Comparison of ENCODE assay signal across 10 cellular contexts in the genomic region with DNA sequence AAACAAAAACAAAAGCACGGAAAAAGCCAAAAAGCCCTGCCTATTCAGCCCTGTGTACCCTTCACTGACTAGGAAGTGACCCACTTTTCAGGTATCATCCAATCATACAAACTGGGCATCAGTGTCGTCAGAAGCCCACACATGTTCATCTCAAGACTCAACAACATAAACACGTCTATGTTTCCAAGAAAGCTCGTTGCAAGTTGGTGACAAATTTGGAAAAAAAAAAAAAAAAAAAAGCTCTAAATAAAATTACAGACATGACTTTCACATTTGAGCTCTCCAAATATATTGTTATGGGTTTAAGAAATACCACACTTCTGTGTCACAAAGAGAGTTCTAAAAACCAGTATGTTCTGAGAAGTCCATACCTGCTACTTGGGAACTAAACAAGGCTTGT.
A peak's percentile ranks its signal among the peaks of the same experiment; 100 is the strongest.
DNase-seq lines count a peak whose midpoint lies in the region; ATAC-seq and FAIRE-seq lines count a peak whose summit lies in the region.
"Had no signal": no experiment of that assay in that cellular context is flagged by ENCODE, and none has a peak within 500 bp of the region (broad histone marks: within the 10 kb centered on the region; RNA-seq: fewer than 3 reads in every experiment).

No MANE protein-coding gene starts in this region.

- H3K4me1 ChIP-seq in small intestine (ENCODE audit: control insufficient read depth in 2 of 2, insufficient read depth in 1 of 2, low read depth in 1 of 2, low read length in 1 of 2), result peaks cover 0 to 5% of the 10 kb centered on the region in 2 donors

- peak overlapping the region; percentile 91 for H3K27ac Mint-ChIP-seq in activated CD4-positive, alpha-beta T cell treated with anti-CD3 and anti-CD28 coated beads for 36 hours

- WGBS in small intestine, 3 donors, result 17 to 43% (median 35%) methylated on average over 4 of the region's 4 CpGs

- CTCF ChIA-PET in activated CD4-positive, alpha-beta T cell treated with anti-CD3 and anti-CD28 coated beads for 36 hours (lab: Charles Lee), result interaction anchor here (0.6 to 4.9 kb wide), 10 partner anchors 9 to 1537 kb away, joined by 3 to 29 read pairs (median 4); no protein-coding TSS in a partner anchor

- no peaks in the 10 kb centered on the region for H3K36me3 ChIP-seq in small intestine (ENCODE audit: control insufficient read depth in 2 of 2, insufficient read depth in 2 of 2, low read length in 2 of 2)

- no peak for FAIRE-seq in small intestine (lab: Jason Lieb, UNC)

- H3K4me1 Mint-ChIP-seq in activated CD4-positive, alpha-beta T cell treated with anti-CD3 and anti-CD28 coated beads for 36 hours, result peaks cover 91% of the 10 kb centered on the region

- no peaks in the 10 kb centered on the region for H3K27me3 ChIP-seq in small intestine (ENCODE audit: control insufficient read depth in 2 of 2, insufficient read depth in 2 of 2, low read length in 2 of 2)

- POLR2A ChIA-PET in activated CD4-positive, alpha-beta T cell treated with anti-CD3 and anti-CD28 coated beads for 36 hours (lab: Charles Lee), result interaction anchor here (0.9 to 2.3 kb wide), 3 partner anchors 25 to 250 kb away, joined by 4 to 11 read pairs (median 10); no protein-coding TSS in a partner anchor

- no peaks in the 10 kb centered on the region for H3K9me3 Mint-ChIP-seq in activated CD4-positive, alpha-beta T cell treated with anti-CD3 and anti-CD28 coated beads for 36 hours (ENCODE audit: low read depth)

- peak; percentile 25 for ATAC-seq in activated CD4-positive, alpha-beta T cell treated with anti-CD3 and anti-CD28 coated beads for 36 hours

- H3K27me3 Mint-ChIP-seq in activated CD4-positive, alpha-beta T cell treated with anti-CD3 and anti-CD28 coated beads for 36 hours, result no peaks in the 10 kb centered on the region

- no peak overlapping the region for H3K4me3 ChIP-seq in small intestine (ENCODE audit: low read depth in 1 of 2, low read length in 2 of 2)

- no peaks in the 10 kb centered on the region for H3K9me3 ChIP-seq in small intestine (ENCODE audit: control insufficient read depth, low read depth)

- H3K27ac ChIP-seq in epithelial cell of prostate (peak overlapping the region; percentile 88), small intestine (ENCODE audit: low read depth in 1 of 2, low read length in 1 of 2) (peak overlapping the region in 1 of 2 donors; percentile 21)

- peak overlapping the region; percentile 41 for H3K4me3 Mint-ChIP-seq in activated CD4-positive, alpha-beta T cell treated with anti-CD3 and anti-CD28 coated beads for 36 hours

- no peak for DNase-seq in activated CD4-positive, alpha-beta T cell treated with anti-CD3 and anti-CD28 coated beads for 36 hours
- DNase-seq in activated CD4-positive, alpha-beta T cell treated with anti-CD3 and anti-CD28 coated beads, Interleukin-2, amount 50 U/mL, for 1 hour, result no peak
- DNase-seq in T follicular helper cell (ENCODE audit: low read depth) (peak; percentile 56), epithelial cell of prostate (ENCODE audit: low read depth, low spot score) (no peak), small intestine (peak; percentile 59), mesenteric fat pad (ENCODE audit: low spot score) (no peak), NAMALWA (ENCODE audit: low spot score) (no peak), Kasumi-1 (lab: John Stamatoyannopoulos, UW) (no peak)
- DNase-seq: activated CD4-positive, alpha-beta T cell treated with anti-CD3 and anti-CD28 coated beads for 4 hours; NCI-H2171 had no signal

- H3K36me3 Mint-ChIP-seq in activated CD4-positive, alpha-beta T cell treated with anti-CD3 and anti-CD28 coated beads for 36 hours (ENCODE audit: low read depth), result peaks cover 90% of the 10 kb centered on the region

- intact Hi-C loops in activated CD4-positive, alpha-beta T cell treated with anti-CD3 and anti-CD28 coated beads for 36 hours (cut with DNase I, micrococcal nuclease), result no loop called here

Comparison
In these comparisons a context has a peak if more than half of its experiments do, and no peak if none do; other contexts are left out.
1. DNase-seq: peak in T follicular helper cell (single experiment) and small intestine (single experiment); none in activated CD4-positive, alpha-beta T cell treated with anti-CD3 and anti-CD28 coated beads for 36 hours (single experiment), activated CD4-positive, alpha-beta T cell treated with anti-CD3 and anti-CD28 coated beads, Interleukin-2, amount 50 U/mL, for 1 hour (single experiment), epithelial cell of prostate (single experiment), mesenteric fat pad (single experiment), NAMALWA (single experiment) and Kasumi-1 (0 of 2).